ENCODE assay signal across 9 cellular contexts in the genomic region with DNA sequence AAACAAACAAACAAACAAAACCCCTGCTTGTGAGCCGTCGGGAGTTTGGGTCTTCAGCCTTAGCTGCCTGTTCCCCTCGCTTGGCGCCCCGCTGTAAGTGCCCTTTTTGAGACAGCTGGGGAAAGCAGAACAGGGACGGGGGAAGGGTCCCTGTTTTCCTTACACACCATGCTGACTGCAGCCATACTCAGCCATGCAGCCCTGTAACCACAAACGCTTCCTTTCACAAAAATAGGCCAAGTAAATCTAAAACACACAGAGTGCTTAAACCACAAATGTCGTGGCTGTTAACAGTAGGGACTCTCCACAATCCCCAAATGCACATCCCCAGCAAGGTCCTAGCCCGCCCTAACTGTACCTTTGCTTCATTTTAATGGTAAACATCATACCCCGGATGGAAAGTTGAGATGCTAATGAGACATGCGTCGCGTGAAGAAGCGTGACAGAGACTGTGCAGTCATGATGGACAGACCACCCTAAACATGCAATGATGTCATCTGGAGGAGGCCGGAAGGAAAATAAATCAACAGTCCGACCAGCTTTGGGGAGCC.
A peak's percentile ranks its signal among the peaks of the same experiment; 100 is the strongest.
DNase-seq lines count a peak whose midpoint lies in the region; ATAC-seq and TF ChIP-seq lines count a peak whose summit lies in the region.
"Had no signal": no experiment of that assay in that cellular context is flagged by ENCODE, and none has a peak within 500 bp of the region (broad histone marks: within the 10 kb centered on the region; RNA-seq: fewer than 3 reads in every experiment).

No MANE protein-coding gene starts in this region.

- CTCF ChIA-PET in CD8-positive, alpha-beta T cell (lab: Charles Lee): interaction anchor here (1.7 to 2.0 kb wide), 2 partner anchors 9 to 29 kb away, joined by 4 to 5 read pairs; no protein-coding TSS in a partner anchor

- peak; percentile 90 for ATAC-seq in CD8-positive, alpha-beta T cell
- peak; percentile 68 for ATAC-seq in HG02759 (IDR thresholded peaks at IDR 0.05; ENCODE audit: unreplicated experiment)

- H3K4me1 ChIP-seq in CD8-positive, alpha-beta T cell (ENCODE audit: insufficient read depth, low read length): peaks cover 58% of the 10 kb centered on the region
- H3K4me1 ChIP-seq in endodermal cell (ENCODE audit: control insufficient read depth, insufficient read depth, low read length) (no peaks in the 10 kb centered on the region), BE2C (peaks cover 9% of the 10 kb centered on the region; the same call in 1 of the 2 replicates)

- TF ChIP-seq CTCF in CD8-positive, alpha-beta T cell (IDR thresholded peaks at IDR 0.05): no peak
- TF ChIP-seq CTCF in endodermal cell (conservative IDR thresholded peaks at IDR 0.05): no peak
- TF ChIP-seq CTCF in BE2C (IDR thresholded peaks at IDR 0.05; ENCODE audit: low read depth, low read length): no peak

- intact Hi-C loops in CD8-positive, alpha-beta T cell (cut with DNase I, micrococcal nuclease): loop anchor here (1.0 to 2.0 kb wide), 3 partner anchors 15 to 142 kb away; a partner anchor contains a TSS

- DNase-seq in CD8-positive, alpha-beta T cell: peak; percentile 29 to 81 (median 49)
- peak; percentile 35 for DNase-seq in T-helper 9 cell
- DNase-seq in endodermal cell: no peak
- DNase-seq in NCI-H82 treated with DMSO at 0.1 percent for 48 hours (lab: John Stamatoyannopoulos, UW; ENCODE audit: unreplicated experiment): no peak
- DNase-seq in BE2C: no peak
- DNase-seq in NCI-H1417 treated with DMSO at 0.1 percent for 48 hours (lab: John Stamatoyannopoulos, UW): no peak
- no peak for DNase-seq in NCI-H1105 treated with DMSO at 0.1 percent for 48 hours (lab: John Stamatoyannopoulos, UW)
- DNase-seq: heart left ventricle had no signal

- H3K4me1 Mint-ChIP-seq in CD8-positive, alpha-beta T cell (ENCODE audit: low read depth): peaks cover 57% of the 10 kb centered on the region
- peaks cover 30% of the 10 kb centered on the region for H3K4me1 Mint-ChIP-seq in endodermal cell

- WGBS in endodermal cell (ENCODE audit: insufficient coverage in 1 of 2, insufficient read length in 1 of 2), 2 experiments: 90% methylated on average over 16 of the region's 16 CpGs

- no peaks in the 10 kb centered on the region for H3K9me3 Mint-ChIP-seq in CD8-positive, alpha-beta T cell
- no peaks in the 10 kb centered on the region for H3K9me3 Mint-ChIP-seq in endodermal cell

- H3K9me3 ChIP-seq in CD8-positive, alpha-beta T cell (ENCODE audit: low read length): no peaks in the 10 kb centered on the region
- H3K9me3 ChIP-seq in endodermal cell (ENCODE audit: control insufficient read depth, low read length) (no peaks in the 10 kb centered on the region), BE2C (no peaks in the 10 kb centered on the region)
- H3K9me3 ChIP-seq: heart left ventricle had no signal

- POLR2A ChIA-PET in CD8-positive, alpha-beta T cell (lab: Charles Lee): interaction anchor here (0.6 to 2.5 kb wide), 3 partner anchors 15 to 1744 kb away, joined by 3 to 11 read pairs (median 9); no protein-coding TSS in a partner anchor

- H3K36me3 Mint-ChIP-seq in CD8-positive, alpha-beta T cell: no peaks in the 10 kb centered on the region
- no peaks in the 10 kb centered on the region for H3K36me3 Mint-ChIP-seq in endodermal cell (ENCODE audit: low read depth)

- H3K9ac ChIP-seq in endodermal cell (ENCODE audit: extremely low read depth, low read length, poor library complexity, severe bottlenecking): no peak overlapping the region

- H3K4me3 ChIP-seq in CD8-positive, alpha-beta T cell (ENCODE audit: low read depth, low read length): peak overlapping the region; percentile 1
- H3K4me3 ChIP-seq in endodermal cell (ENCODE audit: low read length) (no peak overlapping the region), BE2C (ENCODE audit: low read depth, low read length) (no peak overlapping the region)

- no peaks in the 10 kb centered on the region for H3K27me3 Mint-ChIP-seq in CD8-positive, alpha-beta T cell (ENCODE audit: low read depth)
- H3K27me3 Mint-ChIP-seq in endodermal cell (ENCODE audit: insufficient read depth): no peaks in the 10 kb centered on the region

- peak overlapping the region; percentile 52 for H3K27ac ChIP-seq in CD8-positive, alpha-beta T cell (ENCODE audit: low read depth, low read length)
- H3K27ac ChIP-seq in endodermal cell (ENCODE audit: low read depth, low read length): no peak overlapping the region

- peak overlapping the region; percentile 89 for H3K27ac Mint-ChIP-seq in CD8-positive, alpha-beta T cell
- H3K27ac Mint-ChIP-seq in endodermal cell: peak overlapping the region; percentile 1

- no peaks in the 10 kb centered on the region for H3K36me3 ChIP-seq in CD8-positive, alpha-beta T cell (ENCODE audit: insufficient read depth, low read length)
- no peaks in the 10 kb centered on the region for H3K36me3 ChIP-seq in endodermal cell (ENCODE audit: control insufficient read depth, insufficient read depth, low read length)
- H3K36me3 ChIP-seq in BE2C: no peaks in the 10 kb centered on the region
- H3K36me3 ChIP-seq: heart left ventricle had no signal

- H3K27me3 ChIP-seq in CD8-positive, alpha-beta T cell (ENCODE audit: insufficient read depth, low read length): no peaks in the 10 kb centered on the region
- no peaks in the 10 kb centered on the region for H3K27me3 ChIP-seq in endodermal cell (ENCODE audit: control insufficient read depth, insufficient read depth, low read length, poor library complexity, severe bottlenecking)
- no peaks in the 10 kb centered on the region for H3K27me3 ChIP-seq in BE2C

- peak overlapping the region; percentile 58 for H3K4me3 Mint-ChIP-seq in CD8-positive, alpha-beta T cell
- H3K4me3 Mint-ChIP-seq in endodermal cell: no peak overlapping the region

Comparison
In these comparisons a context has a peak if more than half of its experiments do, and no peak if none do; other contexts are left out.
1. DNase-seq: peak in CD8-positive, alpha-beta T cell (7 of 7) and T-helper 9 cell (single experiment); none in endodermal cell (single experiment), NCI-H82 treated with DMSO at 0.1 percent for 48 hours (single experiment), BE2C (single experiment), NCI-H1417 treated with DMSO at 0.1 percent for 48 hours (single experiment) and NCI-H1105 treated with DMSO at 0.1 percent for 48 hours (single experiment).